Comparison of ENCODE assay signal across 19 cellular contexts in genomic region chr9:6993531-6993930, GRCh38.
DNase-seq lines count a peak whose midpoint lies in the region; ATAC-seq and TF ChIP-seq lines count a peak whose summit lies in the region.
"Had no signal": no experiment of that assay in that cellular context is flagged by ENCODE, and none has a peak within 500 bp of the region (broad histone marks: within the 10 kb centered on the region; RNA-seq: fewer than 3 reads in every experiment).

No MANE protein-coding gene starts in this region.

- H3K4ac ChIP-seq in trophoblast cell (ENCODE audit: low read depth, low read length), result no peak overlapping the region

- H3K9me3 ChIP-seq in trophoblast cell (ENCODE audit: insufficient read depth, low read depth, low read length), result no peaks in the 10 kb centered on the region
- H3K9me3 ChIP-seq: A549; BLaER1 treated with 17β-estradiol and CSF1 and Interleukin-3, amounts not matched to agents 10 nM and 100 nM; Caco-2 had no signal

- H3K9ac ChIP-seq in trophoblast cell (ENCODE audit: low read length), result no peak overlapping the region
- H3K9ac ChIP-seq: BLaER1 treated with 17β-estradiol and CSF1 and Interleukin-3, amounts not matched to agents 10 nM and 100 nM had no signal

- H3K79me1 ChIP-seq in trophoblast cell (ENCODE audit: low read length), result no peaks in the 10 kb centered on the region

- H3K27ac ChIP-seq in trophoblast cell (ENCODE audit: low read depth, low read length), result no peak overlapping the region
- H3K27ac ChIP-seq: 22Rv1; A549; BLaER1 treated with 17β-estradiol and CSF1 and Interleukin-3, amounts not matched to agents 10 nM and 100 nM; C4-2B had no signal

- H3K27me3 Mint-ChIP-seq in activated naive CD8-positive, alpha-beta T cell treated with anti-CD3 and anti-CD28 coated beads, Interleukin-2, amount 50 U/mL, for 24 hours, result no peaks in the 10 kb centered on the region
- H3K27me3 Mint-ChIP-seq in activated naive CD8-positive, alpha-beta T cell treated with anti-CD3 and anti-CD28 coated beads for 36 hours, result no peaks in the 10 kb centered on the region
- no peaks in the 10 kb centered on the region for H3K27me3 Mint-ChIP-seq in nephron progenitor cell (ENCODE audit: low read depth, poor library complexity)
- H3K27me3 Mint-ChIP-seq: B cell; CD4-positive, alpha-beta T cell had no signal

- H3K4me2 ChIP-seq in trophoblast cell (ENCODE audit: low read length), result no peak overlapping the region
- H3K4me2 ChIP-seq: A549; BLaER1 treated with 17β-estradiol and CSF1 and Interleukin-3, amounts not matched to agents 10 nM and 100 nM had no signal

- H3K4me1 Mint-ChIP-seq in activated naive CD8-positive, alpha-beta T cell treated with anti-CD3 and anti-CD28 coated beads, Interleukin-2, amount 50 U/mL, for 24 hours, result no peaks in the 10 kb centered on the region
- peaks cover 2% of the 10 kb centered on the region for H3K4me1 Mint-ChIP-seq in activated naive CD8-positive, alpha-beta T cell treated with anti-CD3 and anti-CD28 coated beads for 36 hours
- H3K4me1 Mint-ChIP-seq in nephron progenitor cell, result peaks cover 17% of the 10 kb centered on the region
- H3K4me1 Mint-ChIP-seq: B cell had no signal

- no peak for TF ChIP-seq CTCF in nephron progenitor cell (IDR thresholded peaks at IDR 0.05)

- peaks cover 35% of the 10 kb centered on the region for H3K36me3 Mint-ChIP-seq in activated naive CD8-positive, alpha-beta T cell treated with anti-CD3 and anti-CD28 coated beads, Interleukin-2, amount 50 U/mL, for 24 hours (ENCODE audit: low read depth)
- peaks cover 18% of the 10 kb centered on the region for H3K36me3 Mint-ChIP-seq in activated naive CD8-positive, alpha-beta T cell treated with anti-CD3 and anti-CD28 coated beads for 36 hours
- H3K36me3 Mint-ChIP-seq in nephron progenitor cell (ENCODE audit: low read depth), result peaks cover 35% of the 10 kb centered on the region

- H4K12ac ChIP-seq in trophoblast cell (ENCODE audit: low read depth, low read length), result no peak overlapping the region

- H2BK120ac ChIP-seq in trophoblast cell (ENCODE audit: insufficient read depth, low read length, poor library complexity), result no peak overlapping the region

- DNase-seq in activated naive CD8-positive, alpha-beta T cell treated with anti-CD3 and anti-CD28 coated beads, Interleukin-2, amount 50 U/mL, for 24 hours, result no peak
- no peak for DNase-seq in activated naive CD8-positive, alpha-beta T cell treated with anti-CD3 and anti-CD28 coated beads for 36 hours
- DNase-seq in nephron progenitor cell, result peak; percentile 4
- no peak for DNase-seq in trophoblast cell
- no peak for DNase-seq in EL
- DNase-seq: AML-193; Caco-2; Calu3; CD4-positive, alpha-beta T cell; CD8-positive, alpha-beta T cell; DMS79 treated with DMSO at 0.1 percent for 48 hours; GDM1 had no signal

- no peak overlapping the region for H3K4me3 Mint-ChIP-seq in activated naive CD8-positive, alpha-beta T cell treated with anti-CD3 and anti-CD28 coated beads, Interleukin-2, amount 50 U/mL, for 24 hours
- no peak overlapping the region for H3K4me3 Mint-ChIP-seq in activated naive CD8-positive, alpha-beta T cell treated with anti-CD3 and anti-CD28 coated beads for 36 hours
- no peak overlapping the region for H3K4me3 Mint-ChIP-seq in nephron progenitor cell
- H3K4me3 Mint-ChIP-seq: B cell; CD4-positive, alpha-beta T cell; CD8-positive, alpha-beta T cell had no signal

- no peak overlapping the region for H3K4me3 ChIP-seq in trophoblast cell (ENCODE audit: low read depth, low read length)
- H3K4me3 ChIP-seq: A549; BLaER1 treated with 17β-estradiol and CSF1 and Interleukin-3, amounts not matched to agents 10 nM and 100 nM; GM12878 had no signal

- H2AFZ ChIP-seq in trophoblast cell (ENCODE audit: insufficient read depth, low read length, poor library complexity), result no peak overlapping the region

- H4K91ac ChIP-seq in trophoblast cell (ENCODE audit: low read depth, low read length), result no peak overlapping the region

- peak overlapping the region; percentile 14 for H3K27ac Mint-ChIP-seq in activated naive CD8-positive, alpha-beta T cell treated with anti-CD3 and anti-CD28 coated beads, Interleukin-2, amount 50 U/mL, for 24 hours
- H3K27ac Mint-ChIP-seq in activated naive CD8-positive, alpha-beta T cell treated with anti-CD3 and anti-CD28 coated beads for 36 hours, result no peak overlapping the region
- H3K27ac Mint-ChIP-seq in nephron progenitor cell, result peak overlapping the region; percentile 83
- H3K27ac Mint-ChIP-seq: B cell; CD4-positive, alpha-beta T cell; CD8-positive, alpha-beta T cell had no signal

- no peak for ATAC-seq in activated naive CD8-positive, alpha-beta T cell treated with anti-CD3 and anti-CD28 coated beads, Interleukin-2, amount 50 U/mL, for 24 hours
- no peak for ATAC-seq in HG03521 (IDR thresholded peaks at IDR 0.05; ENCODE audit: unreplicated experiment)
- ATAC-seq: A549; CD8-positive, alpha-beta T cell; GM12878 had no signal

- H3K79me2 ChIP-seq in trophoblast cell (ENCODE audit: control insufficient read depth, insufficient read depth, low read length, poor library complexity), result no peaks in the 10 kb centered on the region

- H3K18ac ChIP-seq in trophoblast cell (ENCODE audit: low read length), result no peak overlapping the region

- H2BK5ac ChIP-seq in trophoblast cell (ENCODE audit: low read depth, low read length, poor library complexity), result no peak overlapping the region

- no CpG with 5 or more reads among the region's 5 CpGs for WGBS in trophoblast cell (ENCODE audit: extremely low coverage, insufficient coverage, insufficient read length)

- H3K14ac ChIP-seq in trophoblast cell (ENCODE audit: low read length), result no peak overlapping the region

- H3K9me3 Mint-ChIP-seq in activated naive CD8-positive, alpha-beta T cell treated with anti-CD3 and anti-CD28 coated beads, Interleukin-2, amount 50 U/mL, for 24 hours, result no peaks in the 10 kb centered on the region
- no peaks in the 10 kb centered on the region for H3K9me3 Mint-ChIP-seq in activated naive CD8-positive, alpha-beta T cell treated with anti-CD3 and anti-CD28 coated beads for 36 hours
- peaks cover 6% of the 10 kb centered on the region for H3K9me3 Mint-ChIP-seq in nephron progenitor cell
- H3K9me3 Mint-ChIP-seq: CD4-positive, alpha-beta T cell; CD8-positive, alpha-beta T cell had no signal

- no peak overlapping the region for H2BK12ac ChIP-seq in trophoblast cell (ENCODE audit: low read length)

- no peaks in the 10 kb centered on the region for H3K36me3 ChIP-seq in trophoblast cell (ENCODE audit: control insufficient read depth in 1 of 2, insufficient read depth in 2 of 2, low read length in 2 of 2)

- H3K27me3 ChIP-seq in trophoblast cell (ENCODE audit: insufficient read depth, low read length), result no peaks in the 10 kb centered on the region
- H3K27me3 ChIP-seq: BLaER1 treated with 17β-estradiol and CSF1 and Interleukin-3, amounts not matched to agents 10 nM and 100 nM had no signal

- no peak overlapping the region for H2AK5ac ChIP-seq in trophoblast cell (ENCODE audit: low read length)

- H3K4me1 ChIP-seq in trophoblast cell (ENCODE audit: control insufficient read depth in 1 of 2, insufficient read depth in 2 of 2, low read length in 2 of 2), result no peaks in the 10 kb centered on the region
- H3K4me1 ChIP-seq: A549; BLaER1 treated with 17β-estradiol and CSF1 and Interleukin-3, amounts not matched to agents 10 nM and 100 nM; Caco-2 had no signal

- H3K23ac ChIP-seq in trophoblast cell (ENCODE audit: low read length), result peak overlapping the region; percentile 22

- no peak overlapping the region for H4K8ac ChIP-seq in trophoblast cell (ENCODE audit: low read depth, low read length)
